In genomic region chr9:4339357-4339756, GRCh38 we compare ENCODE assay signal across 8 cellular contexts. TPM values are rescaled to one million over a fixed set of nuclear protein-coding genes. Genes with fewer than 3 reads are reported as not detected.
DNase-seq lines count a peak whose midpoint lies in the region; ATAC-seq and TF ChIP-seq lines count a peak whose summit lies in the region.

No MANE protein-coding gene starts in this region.

- ATAC-seq in GM21619 (IDR thresholded peaks at IDR 0.05; ENCODE audit: unreplicated experiment) (peak; percentile 89), thoracic aorta (ENCODE audit: insufficient number of reproducible peaks, low FRiP score, low read depth) (no peak)

- H3K9me3 ChIP-seq in thoracic aorta: no peaks in the 10 kb centered on the region

- CTCF ChIA-PET in RWPE1 (lab: Yijun Ruan, JAX): interaction anchor here (0.6 to 1.9 kb wide), 3 partner anchors 12 to 597 kb away, joined by 3 to 8 read pairs (median 3); no protein-coding TSS in a partner anchor

- no peaks in the 10 kb centered on the region for H3K9me3 Mint-ChIP-seq in activated T-helper 2 cell treated with anti-CD3 and anti-CD28 coated beads, Interferon-gamma antibody, Interleukin-2, Interleukin-4, amounts not matched to agents 10 μg/mL and 5 μg/mL and 100 μg/mL, durations not matched to agents 14 hours and 24 hours and 36 hours
- no peaks in the 10 kb centered on the region for H3K9me3 Mint-ChIP-seq in osteocyte (ENCODE audit: unreplicated experiment)

- DNase-seq in DMS53 (lab: John Stamatoyannopoulos, UW) (peak; percentile 81), Kasumi-1 (lab: John Stamatoyannopoulos, UW) (peak; percentile 39 to 43), RWPE1 (ENCODE audit: low spot score) (peak; percentile 36), foreskin fibroblast (peak; percentile 72 to 90), osteocyte (ENCODE audit: extremely low spot score, unreplicated experiment) (peak; percentile 91), thoracic aorta (ENCODE audit: low spot score) (peak; percentile 25)
- DNase-seq in activated T-helper 2 cell treated with anti-CD3 and anti-CD28 coated beads, Interferon-gamma antibody, Interleukin-2, Interleukin-4, amounts not matched to agents 10 μg/mL and 5 μg/mL and 100 μg/mL, durations not matched to agents 14 hours and 24 hours and 36 hours (ENCODE audit: low spot score): peak; percentile 69

- intact Hi-C loops in activated T-helper 2 cell treated with anti-CD3 and anti-CD28 coated beads, Interferon-gamma antibody, Interleukin-2, Interleukin-4, amounts not matched to agents 10 μg/mL and 5 μg/mL and 100 μg/mL, durations not matched to agents 14 hours and 24 hours and 36 hours (cut with micrococcal nuclease): loop anchor here (1.0 to 5.0 kb wide), 5 partner anchors 24 to 607 kb away; no protein-coding TSS in a partner anchor

- peak overlapping the region in 1 of 2 donors; percentile 6 for H3K4me3 ChIP-seq in foreskin fibroblast (ENCODE audit: low read depth in 1 of 2, low read length in 2 of 2)
- H3K4me3 ChIP-seq in thoracic aorta: no peak overlapping the region

- H3K4me1 Mint-ChIP-seq in activated T-helper 2 cell treated with anti-CD3 and anti-CD28 coated beads, Interferon-gamma antibody, Interleukin-2, Interleukin-4, amounts not matched to agents 10 μg/mL and 5 μg/mL and 100 μg/mL, durations not matched to agents 14 hours and 24 hours and 36 hours (ENCODE audit: low read depth): peaks cover 10% of the 10 kb centered on the region
- peaks cover 5% of the 10 kb centered on the region for H3K4me1 Mint-ChIP-seq in osteocyte (ENCODE audit: unreplicated experiment)

- H3K27me3 ChIP-seq in thoracic aorta (replicated peaks; ENCODE audit: insufficient read depth): no peaks in the 10 kb centered on the region

- no peak overlapping the region for H3K27ac ChIP-seq in RWPE1
- no peak overlapping the region for H3K27ac ChIP-seq in thoracic aorta

- H3K36me3 ChIP-seq in thoracic aorta: no peaks in the 10 kb centered on the region

- H3K36me3 Mint-ChIP-seq in activated T-helper 2 cell treated with anti-CD3 and anti-CD28 coated beads, Interferon-gamma antibody, Interleukin-2, Interleukin-4, amounts not matched to agents 10 μg/mL and 5 μg/mL and 100 μg/mL, durations not matched to agents 14 hours and 24 hours and 36 hours (ENCODE audit: low read depth): no peaks in the 10 kb centered on the region
- no peaks in the 10 kb centered on the region for H3K36me3 Mint-ChIP-seq in osteocyte (ENCODE audit: unreplicated experiment)

- peaks cover 2% of the 10 kb centered on the region for H3K27me3 Mint-ChIP-seq in activated T-helper 2 cell treated with anti-CD3 and anti-CD28 coated beads, Interferon-gamma antibody, Interleukin-2, Interleukin-4, amounts not matched to agents 10 μg/mL and 5 μg/mL and 100 μg/mL, durations not matched to agents 14 hours and 24 hours and 36 hours (ENCODE audit: low read depth)
- H3K27me3 Mint-ChIP-seq in osteocyte (ENCODE audit: unreplicated experiment): peaks cover under 1% of the 10 kb centered on the region

- TF ChIP-seq CTCF in RWPE1 (conservative IDR thresholded peaks at IDR 0.05; ENCODE audit: low read depth) (peak; percentile 78), foreskin fibroblast (IDR thresholded peaks at IDR 0.05; ENCODE audit: low read depth, low read length) (peak; percentile 98), osteocyte (IDR thresholded peaks at IDR 0.05) (peak; percentile 94), thoracic aorta (IDR thresholded peaks at IDR 0.05) (peak; percentile 85)

- peak overlapping the region; percentile 27 for H3K4me3 Mint-ChIP-seq in activated T-helper 2 cell treated with anti-CD3 and anti-CD28 coated beads, Interferon-gamma antibody, Interleukin-2, Interleukin-4, amounts not matched to agents 10 μg/mL and 5 μg/mL and 100 μg/mL, durations not matched to agents 14 hours and 24 hours and 36 hours (ENCODE audit: low read depth)
- no peak overlapping the region for H3K4me3 Mint-ChIP-seq in osteocyte (ENCODE audit: unreplicated experiment)

- H3K27ac Mint-ChIP-seq in activated T-helper 2 cell treated with anti-CD3 and anti-CD28 coated beads, Interferon-gamma antibody, Interleukin-2, Interleukin-4, amounts not matched to agents 10 μg/mL and 5 μg/mL and 100 μg/mL, durations not matched to agents 14 hours and 24 hours and 36 hours: peak overlapping the region; percentile 51
- no peak overlapping the region for H3K27ac Mint-ChIP-seq in osteocyte (ENCODE audit: unreplicated experiment)

- POLR2A ChIA-PET in RWPE1 (lab: Yijun Ruan, JAX; ENCODE audit: low non-redundant PET): no interaction called here

- peaks cover 0 to 3% of the 10 kb centered on the region in 2 donors for H3K4me1 ChIP-seq in thoracic aorta (ENCODE audit: control insufficient read depth in 1 of 2, low read depth in 2 of 2)

RNA-seq across cellular contexts. Expression of gene GLIS3, which starts 39.5 kb away (rescaled TPM):
- total RNA-seq in activated T-helper 2 cell treated with anti-CD3 and anti-CD28 coated beads, Interferon-gamma antibody, Interleukin-2, Interleukin-4, amounts not matched to agents 10 μg/mL and 5 μg/mL and 100 μg/mL, durations not matched to agents 14 hours and 24 hours and 36 hours: 2.6 and 2.8 TPM in 2 replicates
- total RNA-seq in osteocyte (27.1 and 30.5 TPM in 2 replicates), thoracic aorta (100 to 1,000 TPM in 1 of 2 donors, 10 to 100 TPM in 1; 40.8 to 104 TPM)

Comparison
In these comparisons a context has a peak if more than half of its experiments do, and no peak if none do; other contexts are left out.
1. DNase-seq: peak in every context shown above with its lines; median percentile 91 in osteocyte; 81 in DMS53; 81 in foreskin fibroblast; 69 in activated T-helper 2 cell treated with anti-CD3 and anti-CD28 coated beads, Interferon-gamma antibody, Interleukin-2, Interleukin-4, amounts not matched to agents 10 μg/mL and 5 μg/mL and 100 μg/mL, durations not matched to agents 14 hours and 24 hours and 36 hours; 41 in Kasumi-1; 36 in RWPE1; 25 in thoracic aorta.